8 cellular contexts compared by ENCODE assay signal in the genomic region with DNA sequence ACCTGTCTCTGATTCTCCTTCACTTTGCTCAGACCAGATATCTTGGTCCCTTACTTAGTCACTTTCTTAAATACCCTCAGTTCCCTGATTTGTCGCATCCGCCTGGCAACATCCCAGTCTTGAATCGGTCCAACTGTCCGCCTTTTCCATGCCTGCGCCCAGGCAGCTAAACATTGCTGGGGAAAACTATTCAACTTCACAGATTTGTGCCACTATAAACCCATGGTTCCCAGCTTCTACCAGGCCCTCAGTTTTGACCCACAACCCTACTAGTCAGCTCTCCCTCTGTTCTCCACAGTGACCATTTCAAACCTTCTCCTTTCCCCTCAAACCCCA. TPM values are rescaled to one million over a fixed set of nuclear protein-coding genes. Genes with fewer than 3 reads are reported as not detected.
A peak's percentile ranks its signal among the peaks of the same experiment; 100 is the strongest.
DNase-seq lines count a peak whose midpoint lies in the region; ATAC-seq and TF ChIP-seq lines count a peak whose summit lies in the region.

No MANE protein-coding gene starts in this region.

- H3K27me3 ChIP-seq in heart right ventricle (peaks cover 0 to 50% (median 0%) of the 10 kb centered on the region in 7 donors), mucosa of rectum (ENCODE audit: control insufficient read depth in 2 of 2, insufficient read depth in 2 of 2, low read length in 2 of 2) (peaks cover 0 to 6% of the 10 kb centered on the region in 2 donors), vagina (no peaks in the 10 kb centered on the region)

- TF ChIP-seq CTCF in heart right ventricle (IDR thresholded peaks at IDR 0.05) (no peak), MCF 10A (IDR thresholded peaks at IDR 0.05; ENCODE audit: unreplicated experiment) (no peak), vagina (IDR thresholded peaks at IDR 0.05) (no peak), GM13976 (IDR thresholded peaks at IDR 0.05; ENCODE audit: borderline replicate concordance, control extremely low read depth, extremely low read depth, insufficient read depth, missing control alignments) (no peak)

- no peak overlapping the region for H3K9ac ChIP-seq in mucosa of rectum (ENCODE audit: low read depth in 1 of 2, low read length in 2 of 2)

- peak overlapping the region in 9 of 10 donors; percentile 57 to 76 (median 66) for H3K4me3 ChIP-seq in heart right ventricle
- H3K4me3 ChIP-seq in mucosa of rectum (ENCODE audit: low read length in 2 of 2): peak overlapping the region; percentile 19 to 52
- peak overlapping the region; percentile 48 to 66 for H3K4me3 ChIP-seq in vagina

- no peaks in the 10 kb centered on the region for H3K4me1 Mint-ChIP-seq in MCF 10A (ENCODE audit: insufficient read depth, unreplicated experiment)

- intact Hi-C loops in heart right ventricle (cut with DNase I) (loop anchor here in 1 of 10 donors (10.0 kb wide), 1 partner anchor 52 kb away; a partner anchor contains a TSS), left cardiac atrium (cut with DNase I) (no loop called here), MCF 10A (cut with micrococcal nuclease) (no loop called here), vagina (cut with DNase I) (no loop called here)

- in situ Hi-C loops in GM13976 (cut with MboI; ENCODE audit: low sequenced_read_pairs, unreplicated experiment): no loop called here

- H3K4me1 ChIP-seq in heart right ventricle (peaks cover 0 to 15% (median 0%) of the 10 kb centered on the region in 9 donors), mucosa of rectum (ENCODE audit: control insufficient read depth in 2 of 2, insufficient read depth in 2 of 2, low read length in 2 of 2) (no peaks in the 10 kb centered on the region), vagina (peaks cover 23% of the 10 kb centered on the region)

- H3K9me3 ChIP-seq in heart right ventricle: no peaks in the 10 kb centered on the region
- no peaks in the 10 kb centered on the region for H3K9me3 ChIP-seq in mucosa of rectum (ENCODE audit: control insufficient read depth in 2 of 2, low read length in 2 of 2)
- no peaks in the 10 kb centered on the region for H3K9me3 ChIP-seq in vagina

- H3K36me3 ChIP-seq in heart right ventricle (no peaks in the 10 kb centered on the region), mucosa of rectum (ENCODE audit: control insufficient read depth in 2 of 2, insufficient read depth in 2 of 2, low read length in 2 of 2) (no peaks in the 10 kb centered on the region), vagina (no peaks in the 10 kb centered on the region)

- peak overlapping the region in 7 of 10 donors; percentile 10 to 78 (median 68) for H3K27ac ChIP-seq in heart right ventricle
- H3K27ac ChIP-seq in mucosa of rectum (ENCODE audit: low read depth in 2 of 2, low read length in 2 of 2): peak overlapping the region in 1 of 2 donors; percentile 38
- H3K27ac ChIP-seq in vagina: peak overlapping the region; percentile 87

- H3K27ac Mint-ChIP-seq in MCF 10A (ENCODE audit: low read depth, unreplicated experiment): peak overlapping the region; percentile 40

- CTCF ChIA-PET in MCF 10A (lab: Yijun Ruan, JAX): no interaction called here

- BruUV-seq in MCF 10A (replicated peaks; lab: Mats Ljungman, UMichigan): no TSS peak

- 39 to 44% methylated on average over 5 of the region's 5 CpGs for WGBS in heart right ventricle, 2 donors

- H3K4me3 Mint-ChIP-seq in MCF 10A (ENCODE audit: unreplicated experiment): peak overlapping the region; percentile 68

- no peak for DNase-seq in heart right ventricle
- DNase-seq in left cardiac atrium: no peak
- DNase-seq in MCF 10A (ENCODE audit: unreplicated experiment): no peak
- DNase-seq in vagina (ENCODE audit: extremely low spot score in 2 of 2): no peak
- DNase-seq in GM13976 (ENCODE audit: low spot score): no peak
- DNase-seq in HuH-7 (ENCODE audit: low spot score): no peak

- TF ChIP-seq POLR2A in vagina (IDR thresholded peaks at IDR 0.05): no peak

- ATAC-seq in heart right ventricle (peak in 2 of 8 donors; percentile 4 to 26), left cardiac atrium (no peak), GM18519 (IDR thresholded peaks at IDR 0.05; ENCODE audit: low FRiP score, unreplicated experiment) (no peak)

- POLR2A ChIA-PET in MCF 10A (lab: Yijun Ruan, JAX): interaction anchor here (0.9 kb wide), 1 partner anchor 34 kb away, joined by 4 read pairs; a partner anchor contains a TSS

- no peaks in the 10 kb centered on the region for H3K9me3 Mint-ChIP-seq in MCF 10A (ENCODE audit: unreplicated experiment)

- H3K36me3 Mint-ChIP-seq in MCF 10A (ENCODE audit: insufficient read depth, unreplicated experiment): no peaks in the 10 kb centered on the region

- H3K27me3 Mint-ChIP-seq in MCF 10A (ENCODE audit: insufficient read depth, unreplicated experiment): peaks cover 55% of the 10 kb centered on the region

RNA-seq across cellular contexts. Expression of a gene that starts 0.5 kb away (rescaled TPM):
- total RNA-seq in heart right ventricle: 1 to 10 TPM; 4.4 to 6.6 (median 5.3) TPM
- 1 to 10 TPM; 2.8 to 4.3 TPM for polyA plus RNA-seq in heart right ventricle
- 1 to 10 TPM; 4.6 to 5.3 TPM for total RNA-seq in left cardiac atrium
- 13.9 and 15.6 TPM in 2 replicates for total RNA-seq in MCF 10A (2022)
- total RNA-seq in vagina: 8.1 TPM

RNA-seq across cellular contexts. Expression of a gene that starts 33.5 kb away (rescaled TPM):
- total RNA-seq in heart right ventricle: 10 to 100 TPM; 22.8 to 47.2 (median 33.2) TPM
- polyA plus RNA-seq in heart right ventricle: 10 to 100 TPM in 1 of 2 donors, 1 to 10 TPM in 1; 3.9 to 10.7 TPM
- total RNA-seq in left cardiac atrium: 10 to 100 TPM; 20.5 to 26.4 TPM
- total RNA-seq in MCF 10A (2022): 37.6 and 46.2 TPM in 2 replicates
- total RNA-seq in vagina: 25.3 TPM

RNA-seq across cellular contexts. Expression of a gene that starts 56.3 kb away (rescaled TPM):
- total RNA-seq in heart right ventricle: 10 to 100 TPM; 34.3 to 48.6 (median 40.0) TPM
- 10 to 100 TPM; 40.3 to 45.5 TPM for polyA plus RNA-seq in heart right ventricle
- total RNA-seq in left cardiac atrium: 10 to 100 TPM; 34.6 to 41.3 TPM
- 30.3 and 33.3 TPM in 2 replicates for total RNA-seq in MCF 10A (2022)
- 14.7 TPM for total RNA-seq in vagina
